20 cellular contexts compared by ENCODE assay signal in genomic region chr20:63268256-63268655, GRCh38. TPM values are rescaled to one million over a fixed set of nuclear protein-coding genes. Genes with fewer than 3 reads are reported as not detected.
"Had no signal": no experiment of that assay in that cellular context is flagged by ENCODE, and none has a peak within 500 bp of the region (broad histone marks: within the 10 kb centered on the region; RNA-seq: fewer than 3 reads in every experiment).

No MANE protein-coding gene starts in this region.

- H3K27me3 ChIP-seq: hepatocyte, thyroid gland had no signal

- H2AFZ ChIP-seq: hepatocyte had no signal

- H3K4me3 ChIP-seq: hepatocyte, psoas muscle, thyroid gland had no signal

- H3K4me2 ChIP-seq: hepatocyte had no signal

- H3K36me3 ChIP-seq: thyroid gland had no signal

- H3K4me3 Mint-ChIP-seq: activated CD8-positive, alpha-beta T cell treated with anti-CD3 and anti-CD28 coated beads, Interleukin-2, amount 10 ng/mL, durations not matched to agents 7 days and 5 days; activated naive CD4-positive, alpha-beta T cell treated with anti-CD3 and anti-CD28 coated beads, Interleukin-2, amount 10 ng/mL, durations not matched to agents 7 days and 5 days; activated T-helper 1 cell treated with anti-CD3 and anti-CD28 coated beads, Interleukin-12 subunit alpha, Interleukin-12 subunit beta, Interleukin-2, Interleukin-4 antibody, amounts not matched to agents 30 ng/mL and 10 ng/mL and 1 ng/mL, durations not matched to agents 14 hours and 24 hours and 36 hours; central memory CD8-positive, alpha-beta T cell; naive thymus-derived CD4-positive, alpha-beta T cell; T-helper 1 cell treated with Interleukin-12 subunit alpha and Interleukin-12 subunit beta and Interleukin-4 antibody, amounts not matched to agents 30 μg/mL and 1 μg/mL, for 36 hours; WTC11 had no signal

- DNase-seq: activated CD4-positive, alpha-beta T cell treated with anti-CD3 and anti-CD28 coated beads for 48 hours; activated CD8-positive, alpha-beta T cell treated with anti-CD3 and anti-CD28 coated beads, Interleukin-2, amount 10 ng/mL, durations not matched to agents 7 days and 5 days; activated naive CD4-positive, alpha-beta T cell treated with anti-CD3 and anti-CD28 coated beads, Interleukin-2, amount 10 ng/mL, durations not matched to agents 7 days and 5 days; effector memory CD4-positive, alpha-beta T cell; kidney glomerular epithelial cell; midbrain; naive thymus-derived CD4-positive, alpha-beta T cell; psoas muscle; stimulated activated CD4-positive, alpha-beta T cell treated with anti-CD3 and anti-CD28 coated beads, Interleukin-4, amount 100 ng/mL, for 4 hours had no signal

- H3K27ac ChIP-seq: hepatocyte, psoas muscle, thyroid gland had no signal

- H3K27ac Mint-ChIP-seq: activated CD8-positive, alpha-beta T cell treated with anti-CD3 and anti-CD28 coated beads, Interleukin-2, amount 10 ng/mL, durations not matched to agents 7 days and 5 days; activated naive CD4-positive, alpha-beta T cell treated with anti-CD3 and anti-CD28 coated beads, Interleukin-2, amount 10 ng/mL, durations not matched to agents 7 days and 5 days; activated T-helper 1 cell treated with anti-CD3 and anti-CD28 coated beads, Interleukin-12 subunit alpha, Interleukin-12 subunit beta, Interleukin-2, Interleukin-4 antibody, amounts not matched to agents 30 ng/mL and 10 ng/mL and 1 ng/mL, durations not matched to agents 14 hours and 24 hours and 36 hours; naive thymus-derived CD4-positive, alpha-beta T cell; T-helper 1 cell treated with Interleukin-12 subunit alpha and Interleukin-12 subunit beta and Interleukin-4 antibody, amounts not matched to agents 30 μg/mL and 1 μg/mL, for 36 hours; WTC11 had no signal

- ATAC-seq: activated CD8-positive, alpha-beta T cell treated with anti-CD3 and anti-CD28 coated beads, Interleukin-2, amount 10 ng/mL, durations not matched to agents 7 days and 5 days; naive thymus-derived CD4-positive, alpha-beta T cell; psoas muscle; WTC11 had no signal

- H3K9me3 ChIP-seq: psoas muscle, thyroid gland had no signal

- H3K36me3 Mint-ChIP-seq: activated naive CD4-positive, alpha-beta T cell treated with anti-CD3 and anti-CD28 coated beads, Interleukin-2, amount 10 ng/mL, durations not matched to agents 7 days and 5 days; naive thymus-derived CD4-positive, alpha-beta T cell; WTC11 had no signal

- H3K9me3 Mint-ChIP-seq: activated naive CD4-positive, alpha-beta T cell treated with anti-CD3 and anti-CD28 coated beads, Interleukin-2, amount 10 ng/mL, durations not matched to agents 7 days and 5 days; activated T-helper 1 cell treated with anti-CD3 and anti-CD28 coated beads, Interleukin-12 subunit alpha, Interleukin-12 subunit beta, Interleukin-2, Interleukin-4 antibody, amounts not matched to agents 30 ng/mL and 10 ng/mL and 1 ng/mL, durations not matched to agents 14 hours and 24 hours and 36 hours; central memory CD8-positive, alpha-beta T cell; naive thymus-derived CD4-positive, alpha-beta T cell; T-helper 1 cell treated with Interleukin-12 subunit alpha and Interleukin-12 subunit beta and Interleukin-4 antibody, amounts not matched to agents 30 μg/mL and 1 μg/mL, for 36 hours; WTC11 had no signal

RNA-seq across cellular contexts. Expression of gene NKAIN4, which starts 14.0 kb away (rescaled TPM):
- total RNA-seq: activated CD8-positive, alpha-beta T cell treated with anti-CD3 and anti-CD28 coated beads, Interleukin-2, amount 10 ng/mL, durations not matched to agents 7 days and 5 days; activated T-helper 1 cell treated with anti-CD3 and anti-CD28 coated beads, Interleukin-12 subunit alpha, Interleukin-12 subunit beta, Interleukin-2, Interleukin-4 antibody, amounts not matched to agents 30 ng/mL and 10 ng/mL and 1 ng/mL, durations not matched to agents 14 hours and 24 hours and 36 hours; naive thymus-derived CD4-positive, alpha-beta T cell; osteoblast; psoas muscle had no signal
- polyA plus RNA-seq: naive thymus-derived CD4-positive, alpha-beta T cell; psoas muscle had no signal

RNA-seq across cellular contexts. Expression of gene COL20A1, which starts 24.7 kb away (rescaled TPM):
- total RNA-seq: activated CD8-positive, alpha-beta T cell treated with anti-CD3 and anti-CD28 coated beads, Interleukin-2, amount 10 ng/mL, durations not matched to agents 7 days and 5 days; activated T-helper 1 cell treated with anti-CD3 and anti-CD28 coated beads, Interleukin-12 subunit alpha, Interleukin-12 subunit beta, Interleukin-2, Interleukin-4 antibody, amounts not matched to agents 30 ng/mL and 10 ng/mL and 1 ng/mL, durations not matched to agents 14 hours and 24 hours and 36 hours; epithelial cell of proximal tubule; hepatocyte; lower leg skin; osteoblast; psoas muscle had no signal
- polyA plus RNA-seq: adipose tissue; hepatocyte; naive thymus-derived CD4-positive, alpha-beta T cell had no signal

RNA-seq across cellular contexts. Expression of gene BIRC7, which starts 32.6 kb away (rescaled TPM):
- total RNA-seq: activated T-helper 1 cell treated with anti-CD3 and anti-CD28 coated beads, Interleukin-12 subunit alpha, Interleukin-12 subunit beta, Interleukin-2, Interleukin-4 antibody, amounts not matched to agents 30 ng/mL and 10 ng/mL and 1 ng/mL, durations not matched to agents 14 hours and 24 hours and 36 hours; naive thymus-derived CD4-positive, alpha-beta T cell; psoas muscle; skeletal muscle tissue; thyroid gland had no signal
- polyA plus RNA-seq: adipose tissue; naive thymus-derived CD4-positive, alpha-beta T cell had no signal
